Comparison of ENCODE assay signal across 2 cellular contexts in genomic region chr20:32612831-32613595, GRCh38.
TF ChIP-seq lines count a peak whose summit lies in the region.

No MANE protein-coding gene starts in this region.

TF ChIP-seq in HEK293, 187 proteins besides CTCF, POLR2A, EP300 and RAD21:
- TF ChIP-seq ZNF366 (tag by site-specific recombination; conservative IDR thresholded peaks at IDR 0.05) (peak; percentile 99), ZNF302 (tag by site-specific recombination; IDR thresholded peaks at IDR 0.05; ENCODE audit: low read depth) (no peak), ZNF354C (tag by site-specific recombination; IDR thresholded peaks at IDR 0.05; ENCODE audit: borderline replicate concordance, low read depth) (no peak), ZBTB1 (tag by site-specific recombination; IDR thresholded peaks at IDR 0.05) (no peak), EGR2 (tag by site-specific recombination; IDR thresholded peaks at IDR 0.05; ENCODE audit: low read depth) (0 out of 2 replicates have a peak, but pooled peaks have one; percentile 7), ZBTB17 (tag by site-specific recombination; IDR thresholded peaks at IDR 0.05) (peak; percentile 99)
TF ChIP-seq in HEK293: peak in this region for 3.

TF ChIP-seq in K562, 482 proteins besides CTCF, POLR2A, EP300 and RAD21:
- TF ChIP-seq ATF1 (CRISPR knock-in tag; IDR thresholded peaks at IDR 0.05) (no peak), ATF1 (tag; IDR thresholded peaks at IDR 0.05) (no peak), SMARCB1 (IDR thresholded peaks at IDR 0.05; ENCODE audit: insufficient read length, low read depth) (no peak), ZNF717 (CRISPR knock-in tag; IDR thresholded peaks at IDR 0.05) (no peak), ZNF561 (CRISPR knock-in tag; conservative IDR thresholded peaks at IDR 0.05) (no peak), JUN (IDR thresholded peaks at IDR 0.05; ENCODE audit: borderline replicate concordance, low read depth, low read length) (no peak), JUN (CRISPR knock-in tag; IDR thresholded peaks at IDR 0.05; ENCODE audit: borderline replicate concordance) (no peak), THRB (CRISPR knock-in tag; conservative IDR thresholded peaks at IDR 0.05) (no peak), ZNF408 (CRISPR knock-in tag; IDR thresholded peaks at IDR 0.05; ENCODE audit: low read depth) (no peak), HNRNPLL (IDR thresholded peaks at IDR 0.05; ENCODE audit: low read depth, low read length, poor library complexity, severe bottlenecking) (peak; percentile 49), STAT5B (CRISPR knock-in tag; IDR thresholded peaks at IDR 0.05) (no peak), GATAD2A (IDR thresholded peaks at IDR 0.05) (no peak), EHMT2 (IDR thresholded peaks at IDR 0.05) (peak; percentile 21; the same call in 1 of the 2 replicates)
TF ChIP-seq in K562: peak in this region for 2.
